1 cellular context compared by ENCODE assay signal in genomic region chr9:107176701-107177100, GRCh38.
TF ChIP-seq lines count a peak whose summit lies in the region.

No MANE protein-coding gene starts in this region.

TF ChIP-seq in GM12878, 131 proteins besides CTCF, POLR2A, EP300 and RAD21 (continued from another document):
- 0 out of 2 replicates have a peak, but pooled peaks have one; percentile 27 for TF ChIP-seq ZNF687 (IDR thresholded peaks at IDR 0.05)
- TF ChIP-seq MEF2B (IDR thresholded peaks at IDR 0.05; ENCODE audit: partially characterized antibody, poor library complexity, severe bottlenecking) = peak; percentile 64
- TF ChIP-seq IRF4 (IDR thresholded peaks at IDR 0.05; ENCODE audit: low read depth, low read length) = no peak
TF ChIP-seq in GM12878: peak in this region for 2.
